1 cellular context compared by ENCODE assay signal in genomic region chr5:82129723-82130285, GRCh38.
TF ChIP-seq lines count a peak whose summit lies in the region.

No MANE protein-coding gene starts in this region.

TF ChIP-seq in GM23338, 12 proteins besides CTCF, POLR2A, EP300 and RAD21 (continued from another document):
- no peak for TF ChIP-seq ZNF462 (CRISPR knock-in tag; IDR thresholded peaks at IDR 0.05)
- TF ChIP-seq JUNB (IDR thresholded peaks at IDR 0.05; ENCODE audit: unreplicated experiment): no peak
- TF ChIP-seq NANOG (IDR thresholded peaks at IDR 0.05; ENCODE audit: borderline replicate concordance): no peak
- TF ChIP-seq ZNF114 (CRISPR knock-in tag; IDR thresholded peaks at IDR 0.05): no peak
- no peak for TF ChIP-seq ETS1 (IDR thresholded peaks at IDR 0.05)
- TF ChIP-seq STAT1 (IDR thresholded peaks at IDR 0.05; ENCODE audit: unreplicated experiment): no peak
- no peak for TF ChIP-seq POLR2AphosphoS5 (IDR thresholded peaks at IDR 0.05; ENCODE audit: low read depth)
- no peak for TF ChIP-seq CREB1 (CRISPR knock-in tag; IDR thresholded peaks at IDR 0.05; ENCODE audit: low read depth)
- TF ChIP-seq ZNF331 (CRISPR knock-in tag; IDR thresholded peaks at IDR 0.05; ENCODE audit: low read depth): no peak
